In genomic region chr16:50152386-50152806, GRCh38 we compare ENCODE assay signal across 8 cellular contexts. TPM values are rescaled to one million over a fixed set of nuclear protein-coding genes. Genes with fewer than 3 reads are reported as not detected.
DNase-seq lines count a peak whose midpoint lies in the region; ATAC-seq, FAIRE-seq and TF ChIP-seq lines count a peak whose summit lies in the region.

No MANE protein-coding gene starts in this region.

- H3K79me1 ChIP-seq in H9 (ENCODE audit: insufficient read depth, low read depth, low read length, poor library complexity, severe bottlenecking) (peaks cover 8% of the 10 kb centered on the region), H1 (ENCODE audit: low read depth, low read length) (peaks cover 8% of the 10 kb centered on the region)

- H4K20me1 ChIP-seq in H9 (ENCODE audit: control insufficient read depth, insufficient read depth, insufficient read length) (peaks cover 3% of the 10 kb centered on the region), MM.1S (ENCODE audit: insufficient read depth, low read length) (peaks cover 16% of the 10 kb centered on the region), H1 (replicated peaks in 1 of 2; ENCODE audit: control insufficient read depth in 1 of 2, insufficient read depth in 2 of 2, low read length in 2 of 2) (peaks cover 10 to 14% of the 10 kb centered on the region in 2 experiments)

- CTCF ChIA-PET in activated CD8-positive, alpha-beta T cell treated with anti-CD3 and anti-CD28 coated beads for 36 hours (lab: Charles Lee), result interaction anchor here (1.3 to 2.2 kb wide), 9 partner anchors 9 to 127 kb away, joined by 3 to 11 read pairs (median 5); partner anchors contain the start of genes CNEP1R1 and HEATR3
- CTCF ChIA-PET in H1 (lab: Charles Lee; ENCODE audit: partially characterized antibody), result interaction anchor here (0.9 to 1.2 kb wide), 4 partner anchors 16 to 128 kb away, joined by 3 to 4 read pairs (median 4); partner anchors contain the start of genes CNEP1R1 and HEATR3

- no peak overlapping the region for H4K91ac ChIP-seq in H9 (ENCODE audit: insufficient read length, low read depth, low read length)
- peak overlapping the region; percentile 79 for H4K91ac ChIP-seq in H1 (replicated peaks; ENCODE audit: insufficient read length, low read length)

- H3K4me3 Mint-ChIP-seq in H9, result peak overlapping the region; percentile 73 to 85
- H3K4me3 Mint-ChIP-seq in activated CD8-positive, alpha-beta T cell treated with anti-CD3 and anti-CD28 coated beads for 36 hours, result peak overlapping the region; percentile 82
- peak overlapping the region; percentile 87 to 96 (median 91) for H3K4me3 Mint-ChIP-seq in naive B cell

- peaks cover 3% of the 10 kb centered on the region; the same call in 1 of the 2 replicates for H3K27me3 Mint-ChIP-seq in H9 (ENCODE audit: low read depth)
- no peaks in the 10 kb centered on the region for H3K27me3 Mint-ChIP-seq in activated CD8-positive, alpha-beta T cell treated with anti-CD3 and anti-CD28 coated beads for 36 hours
- H3K27me3 Mint-ChIP-seq in naive B cell, result no peaks in the 10 kb centered on the region

- H3K79me2 ChIP-seq in H9 (ENCODE audit: insufficient read depth, low read length), result peaks cover 16% of the 10 kb centered on the region; the same call in 1 of the 2 replicates
- H3K79me2 ChIP-seq in MM.1S (ENCODE audit: low read length), result peaks cover 37% of the 10 kb centered on the region
- peaks cover 4 to 34% of the 10 kb centered on the region in 2 experiments; a peak in 3 of 4 replicates for H3K79me2 ChIP-seq in H1 (ENCODE audit: control insufficient read depth in 1 of 2, insufficient read depth in 2 of 2, low read length in 2 of 2)

- H3K27ac ChIP-seq in H9 (ENCODE audit: insufficient read length, low read depth, low read length) (no peak overlapping the region), MM.1S (ENCODE audit: low read length) (peak overlapping the region; percentile 93), H1 (ENCODE audit: low read depth, low read length) (peak overlapping the region; percentile 99; the same call in 1 of the 2 replicates)

- H2BK5ac ChIP-seq in H9 (ENCODE audit: insufficient read length, low read length), result no peak overlapping the region
- peak overlapping the region; percentile 98 for H2BK5ac ChIP-seq in H1 (ENCODE audit: low read depth, low read length)

- H3K4me3 ChIP-seq in GM12864 (ENCODE audit: low read depth, low read length) (peak overlapping the region; percentile 70), MM.1S (ENCODE audit: low read length) (peak overlapping the region; percentile 84), H1 (ENCODE audit: extremely low read depth in 1 of 4, insufficient read depth in 2 of 4, low read depth in 3 of 4, low read length in 4 of 4) (peak overlapping the region; percentile 71 to 99 (median 87))

- H3K18ac ChIP-seq in H9 (ENCODE audit: insufficient read length, low read depth, low read length) (peak overlapping the region; percentile 97), H1 (ENCODE audit: extremely low read depth, low read length) (peak overlapping the region; percentile 97)

- TF ChIP-seq EP300 in H1 (IDR thresholded peaks at IDR 0.05; ENCODE audit: borderline replicate concordance in 1 of 2, low read depth in 2 of 2, low read length in 2 of 2), result no peak

- no peak overlapping the region for H3K4ac ChIP-seq in H9 (ENCODE audit: low read depth, low read length)
- H3K4ac ChIP-seq in H1 (replicated peaks; ENCODE audit: insufficient read length, low read depth, low read length), result no peak overlapping the region

- H3K9me3 Mint-ChIP-seq in H9, result no peaks in the 10 kb centered on the region; a peak in 1 of 5 replicates
- no peaks in the 10 kb centered on the region for H3K9me3 Mint-ChIP-seq in activated CD8-positive, alpha-beta T cell treated with anti-CD3 and anti-CD28 coated beads for 36 hours
- H3K9me3 Mint-ChIP-seq in naive B cell, result no peaks in the 10 kb centered on the region

- H4K5ac ChIP-seq in H9 (ENCODE audit: insufficient read length, low read depth, low read length) (no peak overlapping the region), H1 (ENCODE audit: insufficient read length, low read depth, low read length) (peak overlapping the region; percentile 70)

- H2BK20ac ChIP-seq in H9 (ENCODE audit: low read depth, low read length, poor library complexity, severe bottlenecking), result no peak overlapping the region
- no peak overlapping the region for H2BK20ac ChIP-seq in H1 (ENCODE audit: low read length)

- H3K56ac ChIP-seq in H9 (ENCODE audit: insufficient read length, low read depth, low read length) (no peak overlapping the region), H1 (replicated peaks; ENCODE audit: insufficient read length, low read depth, low read length) (peak overlapping the region; percentile 21)

- FAIRE-seq in H1 (lab: Jason Lieb, UNC), result no peak

- no CpG with 5 or more reads among the region's 24 CpGs for WGBS in H9 (ENCODE audit: extremely low coverage, insufficient read length, low lambda C conversion rate)
- 6% methylated on average over 24 of the region's 24 CpGs; no CpG with 5 or more reads in 1 of the 2 experiments for WGBS in H1 (ENCODE audit: extremely low coverage in 1 of 2, insufficient coverage in 1 of 2, insufficient read length in 1 of 2, insufficient replicate concordance in 2 of 2, low coverage in 1 of 2, low lambda C conversion rate in 2 of 2, missing lambda C conversion rate in 1 of 2), 2 experiments

- intact Hi-C loops in activated CD8-positive, alpha-beta T cell treated with anti-CD3 and anti-CD28 coated beads for 36 hours (cut with micrococcal nuclease), result loop anchor here (10.0 kb wide), 2 partner anchors 52 to 88 kb away; partner anchors contain the start of gene HEATR3

- 0 out of 7 replicates have a peak, but pooled peaks cover 0 to 3% (median 0%) of the 10 kb centered on the region in 3 experiments for H3K36me3 Mint-ChIP-seq in H9 (ENCODE audit: insufficient read depth in 1 of 3, low read depth in 3 of 3)
- peaks cover 17% of the 10 kb centered on the region for H3K36me3 Mint-ChIP-seq in activated CD8-positive, alpha-beta T cell treated with anti-CD3 and anti-CD28 coated beads for 36 hours (ENCODE audit: low read depth)
- H3K36me3 Mint-ChIP-seq in naive B cell, result no peaks in the 10 kb centered on the region

- no peak for TF ChIP-seq CTCF in GM12864 (IDR thresholded peaks at IDR 0.05; ENCODE audit: low read depth, low read length, missing control alignments)
- no peak for TF ChIP-seq CTCF in H9 (conservative IDR thresholded peaks at IDR 0.05)
- TF ChIP-seq CTCF in MM.1S (IDR thresholded peaks at IDR 0.05; ENCODE audit: low read length), result no peak
- no peak for TF ChIP-seq CTCF in activated CD8-positive, alpha-beta T cell treated with anti-CD3 and anti-CD28 coated beads for 36 hours (IDR thresholded peaks at IDR 0.05)
- no peak for TF ChIP-seq CTCF in H1 (IDR thresholded peaks at IDR 0.05; ENCODE audit: control extremely low read depth in 1 of 3, insufficient read depth in 1 of 3, low read depth in 1 of 3, low read length in 3 of 3)

- H3T11ph ChIP-seq in H9 (ENCODE audit: low read length), result no peak overlapping the region

- DNase-seq in GM12864 (ENCODE audit: low read depth), result peak; percentile 80
- DNase-seq in H9, result no peak
- DNase-seq in MM.1S, result peak; percentile 60
- peak; percentile 90 for DNase-seq in activated CD8-positive, alpha-beta T cell treated with anti-CD3 and anti-CD28 coated beads for 36 hours
- peak; percentile 3 to 71 for DNase-seq in H1 (ENCODE audit: low read depth in 1 of 2, low spot score in 2 of 2)
- no peak for DNase-seq in naive B cell
- peak in 5 of 6 experiments; percentile 60 to 89 (median 80) for DNase-seq in stimulated activated naive CD4-positive, alpha-beta T cell (lab: John Stamatoyannopoulos, UW)
- DNase-seq in iPS-NIHi11 (ENCODE audit: low spot score), result no peak

- TF ChIP-seq RAD21 in H1 (IDR thresholded peaks at IDR 0.05 in 1 of 2, conservative IDR thresholded peaks at IDR 0.05 in 1 of 2; ENCODE audit: low read depth in 2 of 2, low read length in 2 of 2), result no peak

- H3K14ac ChIP-seq in H9 (ENCODE audit: insufficient read depth, low read length) (no peak overlapping the region; the same call in 1 of the 2 replicates), H1 (ENCODE audit: insufficient read length) (no peak overlapping the region)

- H3K4me2 ChIP-seq in H9 (ENCODE audit: insufficient read depth, insufficient read length, low read length) (peak overlapping the region; percentile 75), MM.1S (ENCODE audit: low read depth, low read length) (peak overlapping the region; percentile 59), H1 (ENCODE audit: insufficient read depth in 1 of 2, low read depth in 2 of 2, low read length in 2 of 2) (peak overlapping the region; percentile 83 to 90)

- H3F3A ChIP-seq in MM.1S (ENCODE audit: insufficient read depth, low read length), result peaks cover 24% of the 10 kb centered on the region

- H2BK120ac ChIP-seq in H9 (ENCODE audit: low read depth, low read length, poor library complexity, severe bottlenecking) (no peak overlapping the region), H1 (replicated peaks; ENCODE audit: low read depth, low read length) (peak overlapping the region; percentile 96)

- H3K9me2 ChIP-seq in MM.1S (replicated peaks; ENCODE audit: insufficient read depth, low read length), result no peaks in the 10 kb centered on the region

- no peaks in the 10 kb centered on the region for H3K36me3 ChIP-seq in MM.1S (replicated peaks; ENCODE audit: insufficient read depth, low read length)
- H3K36me3 ChIP-seq in H1 (ENCODE audit: control insufficient read depth in 2 of 4, insufficient read depth in 4 of 4, low read length in 3 of 4), result no peaks in the 10 kb centered on the region

- H3K27ac Mint-ChIP-seq in H9 (peak overlapping the region; percentile 41 to 74 (median 64); a peak in 4 of 7 replicates), naive B cell (peak overlapping the region; percentile 92 to 99 (median 96))
- H3K27ac Mint-ChIP-seq in activated CD8-positive, alpha-beta T cell treated with anti-CD3 and anti-CD28 coated beads for 36 hours, result peak overlapping the region; percentile 98

- ATAC-seq in activated CD8-positive, alpha-beta T cell treated with anti-CD3 and anti-CD28 coated beads for 36 hours, result peak; percentile 62
- peak; percentile 20 to 26 for ATAC-seq in naive B cell (ENCODE audit: low read depth in 2 of 2)

- no peak overlapping the region for H2AK5ac ChIP-seq in H9 (ENCODE audit: insufficient read length, low read length)
- H2AK5ac ChIP-seq in H1 (ENCODE audit: low read depth, low read length), result no peak overlapping the region

- TF ChIP-seq POLR2A in H1 (IDR thresholded peaks at IDR 0.05; ENCODE audit: control extremely low read depth in 1 of 2, low read depth in 2 of 2, low read length in 2 of 2), result no peak

- no peaks in the 10 kb centered on the region for H3K27me3 ChIP-seq in H9 (ENCODE audit: insufficient read depth, low read length)
- no peaks in the 10 kb centered on the region for H3K27me3 ChIP-seq in MM.1S (replicated peaks; ENCODE audit: insufficient read depth, low read length)
- H3K27me3 ChIP-seq in H1 (replicated peaks in 1 of 4; ENCODE audit: control insufficient read depth in 3 of 4, extremely low read depth in 1 of 4, insufficient read depth in 3 of 4, low read length in 3 of 4), result no peaks in the 10 kb centered on the region

- POLR2A ChIA-PET in activated CD8-positive, alpha-beta T cell treated with anti-CD3 and anti-CD28 coated beads for 36 hours (lab: Charles Lee), result interaction anchor here (0.6 to 1.8 kb wide), 14 partner anchors 9 to 175 kb away, joined by 3 to 7 read pairs (median 3); partner anchors contain the start of gene CNEP1R1
- POLR2A ChIA-PET in H1 (lab: Charles Lee; ENCODE audit: partially characterized antibody), result interaction anchor here (0.7 to 1.1 kb wide), 5 partner anchors 9 to 160 kb away, joined by 3 to 6 read pairs (median 3); no protein-coding TSS in a partner anchor

- H2AFZ ChIP-seq in H9 (ENCODE audit: low read length) (no peak overlapping the region), MM.1S (ENCODE audit: low read length) (peak overlapping the region; percentile 86), H1 (ENCODE audit: low read length) (peak overlapping the region; percentile 97)

- H3K23ac ChIP-seq in H9 (ENCODE audit: insufficient read length, low read depth, low read length) (no peak overlapping the region), H1 (ENCODE audit: insufficient read length) (no peak overlapping the region)

- H3K4me1 Mint-ChIP-seq in H9, result peaks cover 18 to 19% of the 10 kb centered on the region in 2 experiments
- H3K4me1 Mint-ChIP-seq in activated CD8-positive, alpha-beta T cell treated with anti-CD3 and anti-CD28 coated beads for 36 hours (ENCODE audit: low read depth), result peaks cover 32% of the 10 kb centered on the region
- H3K4me1 Mint-ChIP-seq in naive B cell, result peaks cover 24 to 34% (median 33%) of the 10 kb centered on the region in 3 donors

- H3K4me1 ChIP-seq in H9 (ENCODE audit: insufficient read depth, low read length) (peaks cover 3% of the 10 kb centered on the region), MM.1S (ENCODE audit: low read length) (peaks cover 19% of the 10 kb centered on the region), H1 (replicated peaks in 1 of 4; ENCODE audit: control insufficient read depth in 3 of 4, insufficient read depth in 4 of 4, low read length in 3 of 4) (peaks cover 0 to 9% (median 7%) of the 10 kb centered on the region in 4 experiments; a peak in 5 of 7 replicates)

- H2BK12ac ChIP-seq in H9 (ENCODE audit: insufficient read length, low read depth, low read length) (no peak overlapping the region), H1 (ENCODE audit: low read depth, low read length) (no peak overlapping the region)

- peaks cover 15% of the 10 kb centered on the region for H3K23me2 ChIP-seq in H9 (ENCODE audit: insufficient read length, low read depth, low read length, poor library complexity, severe bottlenecking)
- H3K23me2 ChIP-seq in H1 (ENCODE audit: low read depth, low read length), result peaks cover 14% of the 10 kb centered on the region

- H2BK15ac ChIP-seq in H9 (ENCODE audit: low read depth, low read length) (no peak overlapping the region), H1 (ENCODE audit: low read length) (0 out of 2 replicates have a peak overlapping the region, but pooled peaks have one; percentile 92)

- H3K9me3 ChIP-seq in H9 (ENCODE audit: control insufficient read depth, low read depth, low read length) (no peaks in the 10 kb centered on the region), MM.1S (replicated peaks; ENCODE audit: insufficient read depth, low read length) (no peaks in the 10 kb centered on the region), H1 (ENCODE audit: insufficient read depth in 2 of 2, low read depth in 1 of 2, low read length in 1 of 2) (no peaks in the 10 kb centered on the region)

- H4K8ac ChIP-seq in H9 (replicated peaks; ENCODE audit: insufficient read length, low read depth, low read length) (no peak overlapping the region), H1 (ENCODE audit: extremely low read depth, insufficient read depth, low read length) (peak overlapping the region; percentile 65; the same call in 1 of the 2 replicates)

- H3K9ac ChIP-seq in H9 (ENCODE audit: extremely low read depth, insufficient read length, low read length), result peak overlapping the region; percentile 28
- peak overlapping the region; percentile 95 for H3K9ac ChIP-seq in MM.1S (ENCODE audit: low read length)
- peak overlapping the region in 3 of 4 experiments; percentile 42 to 97 (median 89); a peak in 5 of 7 replicates for H3K9ac ChIP-seq in H1 (replicated peaks in 1 of 4; ENCODE audit: extremely low read depth in 1 of 4, low read depth in 3 of 4, low read length in 3 of 4)

RNA-seq across cellular contexts. Expression of gene TENT4B, which starts 0.7 kb away (rescaled TPM):
- total RNA-seq in H9 (2021), result 12.4 and 13.0 TPM in 2 replicates
- total RNA-seq in activated CD8-positive, alpha-beta T cell treated with anti-CD3 and anti-CD28 coated beads for 36 hours, result 10 to 100 TPM; 19.0 to 19.2 TPM
- 14.3 and 15.7 TPM in 2 replicates for total RNA-seq in H1 (2021; fragmentation: NEBNext Ultra II Directional; extraction: Animal tissue kit (Norgen Biotek cat#: 25700))
- 3.1 and 4.2 TPM in 2 replicates for polyA plus RNA-seq in H1 (2011; rRNA removed)
- polyA plus RNA-seq in H1 (2011; cell fraction: cytosol; rRNA removed), result 4.8 TPM
- polyA plus RNA-seq in H1 (2011; cell fraction: nucleus; rRNA removed), result 4.0 TPM
- polyA plus RNA-seq in H1 (2012, experiment 1 of 2), result 5.8 to 8.1 TPM (median 6.3 TPM) in 4 replicates
- 0.80 TPM for polyA plus RNA-seq in H1 (2012, experiment 2 of 2)
- polyA plus RNA-seq in H1 (2013, experiment 1 of 2), result 8.8 TPM
- polyA plus RNA-seq in H1 (2013, experiment 2 of 2), result 9.5 TPM
- 13.1 and 17.9 TPM in 2 replicates for polyA minus RNA-seq in H1 (2011; rRNA and poly(A)+ RNA removed)
- polyA minus RNA-seq in H1 (2011; cell fraction: cytosol; rRNA and poly(A)+ RNA removed), result 9.9 TPM
- polyA minus RNA-seq in H1 (2011; cell fraction: nucleus; rRNA and poly(A)+ RNA removed), result 11.6 TPM
- 1 to 10 TPM; 3.3 to 8.5 (median 4.6) TPM for polyA plus RNA-seq in naive B cell (ENCODE audit: low read depth in 6 of 6)

Comparison
In these comparisons a context has a peak if more than half of its experiments do, and no peak if none do; other contexts are left out.
1. DNase-seq: peak in GM12864 (single experiment), MM.1S (single experiment), activated CD8-positive, alpha-beta T cell treated with anti-CD3 and anti-CD28 coated beads for 36 hours (single experiment), H1 (2 of 2) and stimulated activated naive CD4-positive, alpha-beta T cell (5 of 6); none in H9 (single experiment), naive B cell (single experiment) and iPS-NIHi11 (single experiment).
2. H3K9ac ChIP-seq: peak in every context shown above with its lines; median percentile 95 in MM.1S; 89 in H1; 28 in H9.
3. Peak in every context shown above with its lines, with median percentiles within 50 percentile points of each other: H3K4me3 ChIP-seq, H3K4me2 ChIP-seq, H3K27ac Mint-ChIP-seq and H3K4me3 Mint-ChIP-seq.